8 cellular contexts compared by ENCODE assay signal in genomic region chr6:135179920-135180457, GRCh38. TPM values are rescaled to one million over a fixed set of nuclear protein-coding genes. Genes with fewer than 3 reads are reported as not detected.
DNase-seq lines count a peak whose midpoint lies in the region; ATAC-seq and TF ChIP-seq lines count a peak whose summit lies in the region.

No MANE protein-coding gene starts in this region.

- peaks cover 27% of the 10 kb centered on the region for H3K27me3 Mint-ChIP-seq in GM23338 (ENCODE audit: insufficient read depth, low read depth, poor library complexity)
- no peaks in the 10 kb centered on the region for H3K27me3 Mint-ChIP-seq in activated naive CD4-positive, alpha-beta T cell treated with anti-CD3 and anti-CD28 coated beads for 36 hours (ENCODE audit: low read depth)
- H3K27me3 Mint-ChIP-seq in memory B cell: no peaks in the 10 kb centered on the region

- intact Hi-C loops in activated naive CD4-positive, alpha-beta T cell treated with anti-CD3 and anti-CD28 coated beads for 36 hours (cut with micrococcal nuclease): loop anchor here (1.0 to 10.0 kb wide), 8 partner anchors 10 to 1225 kb away; partner anchors contain the start of genes AHI1, BCLAF1 and TBPL1

- H3K27ac Mint-ChIP-seq in GM23338: no peak overlapping the region
- peak overlapping the region; percentile 77 for H3K27ac Mint-ChIP-seq in activated naive CD4-positive, alpha-beta T cell treated with anti-CD3 and anti-CD28 coated beads for 36 hours
- peak overlapping the region; percentile 31 for H3K27ac Mint-ChIP-seq in memory B cell

- H3K9me2 ChIP-seq in GM23338 (ENCODE audit: insufficient read depth): no peaks in the 10 kb centered on the region

- H3K4me3 Mint-ChIP-seq in GM23338 (peak overlapping the region; percentile 79), memory B cell (peak overlapping the region; percentile 85)
- H3K4me3 Mint-ChIP-seq in activated naive CD4-positive, alpha-beta T cell treated with anti-CD3 and anti-CD28 coated beads for 36 hours: peak overlapping the region; percentile 74

- CTCF ChIA-PET in activated naive CD4-positive, alpha-beta T cell treated with anti-CD3 and anti-CD28 coated beads for 36 hours (lab: Charles Lee): interaction anchor here (1.5 to 1.8 kb wide), 3 partner anchors 18 to 36 kb away, joined by 3 to 6 read pairs (median 4); no protein-coding TSS in a partner anchor

- peaks cover 41% of the 10 kb centered on the region for H3K27me3 ChIP-seq in GM23338 (ENCODE audit: insufficient read depth)

- H3K4me3 ChIP-seq in AG09309 (ENCODE audit: control insufficient read depth, low read depth, low read length): peak overlapping the region; percentile 13; the same call in 1 of the 2 replicates
- peak overlapping the region; percentile 90 for H3K4me3 ChIP-seq in GM23338

- H4K20me1 ChIP-seq in GM23338 (replicated peaks; ENCODE audit: insufficient read depth): no peaks in the 10 kb centered on the region

- ATAC-seq in GM23338 (no peak), memory B cell (ENCODE audit: low read depth) (no peak), HG03045 (IDR thresholded peaks at IDR 0.05; ENCODE audit: unreplicated experiment) (no peak), GM21528 (IDR thresholded peaks at IDR 0.05; ENCODE audit: low FRiP score, unreplicated experiment) (no peak)

- H3K36me3 Mint-ChIP-seq in GM23338 (ENCODE audit: low read depth): no peaks in the 10 kb centered on the region
- H3K36me3 Mint-ChIP-seq in activated naive CD4-positive, alpha-beta T cell treated with anti-CD3 and anti-CD28 coated beads for 36 hours (ENCODE audit: low read depth): peaks cover 6% of the 10 kb centered on the region
- H3K36me3 Mint-ChIP-seq in memory B cell: no peaks in the 10 kb centered on the region

- H3K4me1 Mint-ChIP-seq in GM23338: peaks cover 8% of the 10 kb centered on the region
- H3K4me1 Mint-ChIP-seq in activated naive CD4-positive, alpha-beta T cell treated with anti-CD3 and anti-CD28 coated beads for 36 hours (ENCODE audit: low read depth): peaks cover 25% of the 10 kb centered on the region
- H3K4me1 Mint-ChIP-seq in memory B cell: peaks cover 22% of the 10 kb centered on the region

- H3K27ac ChIP-seq in GM23338 (ENCODE audit: low read depth): no peak overlapping the region

- peaks cover 6% of the 10 kb centered on the region for H3F3A ChIP-seq in GM23338 (replicated peaks; ENCODE audit: low read depth)

- no peaks in the 10 kb centered on the region for H3K79me2 ChIP-seq in GM23338 (replicated peaks; ENCODE audit: insufficient read depth)

- no peaks in the 10 kb centered on the region for H3K36me3 ChIP-seq in GM23338 (ENCODE audit: insufficient read depth)

- peak overlapping the region; percentile 95 for H3K4me2 ChIP-seq in GM23338

- no peak for DNase-seq in AG09309 (ENCODE audit: low read depth)
- no peak for DNase-seq in GM23338 (ENCODE audit: low spot score)
- DNase-seq in activated naive CD4-positive, alpha-beta T cell treated with anti-CD3 and anti-CD28 coated beads for 36 hours: peak; percentile 56
- no peak for DNase-seq in memory B cell (ENCODE audit: low spot score in 2 of 2)
- no peak for DNase-seq in HuH-7.5 (ENCODE audit: low spot score)
- no peak for DNase-seq in NCI-H1105 (lab: John Stamatoyannopoulos, UW)

- H3K9me3 Mint-ChIP-seq in GM23338 (no peaks in the 10 kb centered on the region; the same call in 2 of the 3 replicates), memory B cell (no peaks in the 10 kb centered on the region)
- H3K9me3 Mint-ChIP-seq in activated naive CD4-positive, alpha-beta T cell treated with anti-CD3 and anti-CD28 coated beads for 36 hours: no peaks in the 10 kb centered on the region

- peaks cover 12% of the 10 kb centered on the region for H3K4me1 ChIP-seq in GM23338 (ENCODE audit: insufficient read depth)

- peak overlapping the region; percentile 89 for H2AFZ ChIP-seq in GM23338

- TF ChIP-seq CTCF in AG09309 (IDR thresholded peaks at IDR 0.05; ENCODE audit: control insufficient read depth, insufficient read depth, low read depth, low read length, missing control alignments) (no peak), GM23338 (conservative IDR thresholded peaks at IDR 0.05; ENCODE audit: low read depth in 2 of 2) (no peak)

TF ChIP-seq in GM23338, 12 proteins besides CTCF, POLR2A, EP300 and RAD21:
- TF ChIP-seq REST (IDR thresholded peaks at IDR 0.05; ENCODE audit: unreplicated experiment) (no peak), EZH2phosphoT487 (IDR thresholded peaks at IDR 0.05; ENCODE audit: unreplicated experiment) (no peak), POLR2AphosphoS5 (IDR thresholded peaks at IDR 0.05; ENCODE audit: low read depth) (no peak), ZNF331 (CRISPR knock-in tag; IDR thresholded peaks at IDR 0.05; ENCODE audit: low read depth) (no peak), JUNB (IDR thresholded peaks at IDR 0.05; ENCODE audit: unreplicated experiment) (no peak)

RNA-seq across cellular contexts. Expression of gene MYB, which starts 1.1 kb away (rescaled TPM):
- 7.9 and 10.4 TPM in 2 replicates for total RNA-seq in GM23338 (2014; rRNA removed; shearing (Covaris generic))
- 3.0 and 4.2 TPM in 2 replicates for polyA plus RNA-seq in GM23338 (2016; fragmentation: Nextera tagmentation; extraction: Ambion mirVana)
- total RNA-seq in activated naive CD4-positive, alpha-beta T cell treated with anti-CD3 and anti-CD28 coated beads for 36 hours: 10 to 100 TPM; 14.6 to 15.9 TPM
